ENCODE assay signal across 8 cellular contexts in the genomic region with DNA sequence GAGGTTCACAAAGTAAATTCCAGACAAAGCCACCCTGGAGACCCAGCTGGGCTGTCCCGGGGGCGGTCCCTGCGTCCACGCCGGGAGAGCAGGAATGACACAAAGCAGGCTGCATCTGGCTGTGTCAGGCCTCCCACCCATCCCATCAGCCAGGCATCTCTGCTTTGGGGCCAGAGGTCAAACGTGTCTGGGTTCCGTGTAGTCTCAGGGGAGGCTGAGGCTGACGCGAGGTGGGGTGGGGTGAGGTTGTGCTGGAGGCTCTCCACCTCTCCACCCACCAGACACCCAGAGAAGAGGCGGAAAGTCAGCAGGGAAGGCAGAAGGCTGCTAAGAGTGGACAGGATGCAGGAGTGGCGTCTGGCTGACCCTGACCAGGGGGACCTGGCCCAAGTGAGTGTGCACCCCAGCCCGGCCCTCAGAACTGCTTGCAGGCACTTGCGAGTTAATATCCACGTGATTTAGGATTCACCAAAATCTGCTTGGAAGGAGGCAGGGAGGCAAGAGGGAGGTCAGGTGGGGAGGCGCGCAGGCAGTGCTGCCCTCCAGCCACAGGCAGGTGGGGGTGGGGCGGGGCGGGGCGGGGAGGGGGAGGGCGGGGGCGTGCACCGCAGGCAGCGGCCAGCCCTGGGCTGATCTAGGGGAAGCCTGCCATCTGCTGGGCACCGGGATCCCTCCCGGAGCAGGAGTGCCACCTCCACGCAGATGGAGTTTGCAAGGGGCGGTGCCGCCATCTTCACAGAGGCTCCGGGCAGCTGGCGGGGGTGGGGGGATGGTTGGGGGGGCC. TPM values are rescaled to one million over a fixed set of nuclear protein-coding genes. Genes with fewer than 3 reads are reported as not detected.
A peak's percentile ranks its signal among the peaks of the same experiment; 100 is the strongest.
DNase-seq lines count a peak whose midpoint lies in the region; ATAC-seq and TF ChIP-seq lines count a peak whose summit lies in the region.

No MANE protein-coding gene starts in this region.

- no peaks in the 10 kb centered on the region; the same call in none of the 2 replicates for H3K27me3 ChIP-seq in GM06990 (replicated peaks; ENCODE audit: control insufficient read depth, insufficient read depth, low read length)

- no peak overlapping the region for H3K4me3 ChIP-seq in GM06990 (replicated peaks; ENCODE audit: low read depth, low read length)

- intact Hi-C loops in sciatic nerve (cut with DNase I): no loop called here

- TF ChIP-seq CTCF in GM06990 (IDR thresholded peaks at IDR 0.05; ENCODE audit: insufficient read depth, low read length, poor library complexity, severe bottlenecking): peak; percentile 57

- no peaks in the 10 kb centered on the region for H3K36me3 ChIP-seq in GM06990 (ENCODE audit: control insufficient read depth, insufficient read depth, low read length)

- DNase-seq in GM06990 (ENCODE audit: extremely low read depth, insufficient read length) (peak; percentile 53), NCI-H146 (lab: John Stamatoyannopoulos, UW) (peak; percentile 87), T-helper 22 cell (ENCODE audit: low read depth) (peak; percentile 60), amygdala (lab: John Stamatoyannopoulos, UW) (peak in 53 of 56 donors; percentile 14 to 85 (median 66)), hepatic stellate cell (ENCODE audit: low spot score) (peak; percentile 95), sciatic nerve (ENCODE audit: low spot score) (peak; percentile 88)

- ATAC-seq in sciatic nerve: peak; percentile 77
- no peak for ATAC-seq in HG02588 (IDR thresholded peaks at IDR 0.05; ENCODE audit: unreplicated experiment)
- no peak for ATAC-seq in HG03378 (IDR thresholded peaks at IDR 0.05; ENCODE audit: unreplicated experiment)

RNA-seq across cellular contexts. Expression of gene TBC1D16, which starts 44.3 kb away (rescaled TPM):
- total RNA-seq in sciatic nerve: 46.9 TPM

RNA-seq across cellular contexts. Expression of gene CCDC40, which starts 45.1 kb away (rescaled TPM):
- 12.6 TPM for total RNA-seq in sciatic nerve
